In the genomic region with DNA sequence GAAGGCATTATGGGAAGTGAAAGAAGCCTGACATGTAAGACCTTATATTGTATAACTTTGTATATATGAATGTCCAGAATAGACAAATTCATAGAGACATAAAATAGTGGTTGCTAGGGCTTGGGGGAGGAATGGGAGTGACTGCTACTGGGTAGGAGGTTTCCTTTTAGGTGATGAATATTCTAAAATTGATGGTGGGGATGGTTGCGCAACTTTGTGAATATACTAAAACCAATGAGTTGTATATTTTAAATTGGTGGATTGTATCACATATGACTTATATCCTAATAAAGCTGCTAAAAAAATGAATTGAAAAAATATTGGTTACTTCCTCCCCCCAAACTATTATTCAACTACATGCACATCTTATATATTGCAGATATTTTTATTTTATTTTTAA, we compare ENCODE assay signal across 1 cellular context.
TF ChIP-seq lines count a peak whose summit lies in the region.

No MANE protein-coding gene starts in this region.

TF ChIP-seq in HepG2, 621 proteins besides CTCF, POLR2A, EP300 and RAD21 (continued from another document):
- TF ChIP-seq, protein P1, sequence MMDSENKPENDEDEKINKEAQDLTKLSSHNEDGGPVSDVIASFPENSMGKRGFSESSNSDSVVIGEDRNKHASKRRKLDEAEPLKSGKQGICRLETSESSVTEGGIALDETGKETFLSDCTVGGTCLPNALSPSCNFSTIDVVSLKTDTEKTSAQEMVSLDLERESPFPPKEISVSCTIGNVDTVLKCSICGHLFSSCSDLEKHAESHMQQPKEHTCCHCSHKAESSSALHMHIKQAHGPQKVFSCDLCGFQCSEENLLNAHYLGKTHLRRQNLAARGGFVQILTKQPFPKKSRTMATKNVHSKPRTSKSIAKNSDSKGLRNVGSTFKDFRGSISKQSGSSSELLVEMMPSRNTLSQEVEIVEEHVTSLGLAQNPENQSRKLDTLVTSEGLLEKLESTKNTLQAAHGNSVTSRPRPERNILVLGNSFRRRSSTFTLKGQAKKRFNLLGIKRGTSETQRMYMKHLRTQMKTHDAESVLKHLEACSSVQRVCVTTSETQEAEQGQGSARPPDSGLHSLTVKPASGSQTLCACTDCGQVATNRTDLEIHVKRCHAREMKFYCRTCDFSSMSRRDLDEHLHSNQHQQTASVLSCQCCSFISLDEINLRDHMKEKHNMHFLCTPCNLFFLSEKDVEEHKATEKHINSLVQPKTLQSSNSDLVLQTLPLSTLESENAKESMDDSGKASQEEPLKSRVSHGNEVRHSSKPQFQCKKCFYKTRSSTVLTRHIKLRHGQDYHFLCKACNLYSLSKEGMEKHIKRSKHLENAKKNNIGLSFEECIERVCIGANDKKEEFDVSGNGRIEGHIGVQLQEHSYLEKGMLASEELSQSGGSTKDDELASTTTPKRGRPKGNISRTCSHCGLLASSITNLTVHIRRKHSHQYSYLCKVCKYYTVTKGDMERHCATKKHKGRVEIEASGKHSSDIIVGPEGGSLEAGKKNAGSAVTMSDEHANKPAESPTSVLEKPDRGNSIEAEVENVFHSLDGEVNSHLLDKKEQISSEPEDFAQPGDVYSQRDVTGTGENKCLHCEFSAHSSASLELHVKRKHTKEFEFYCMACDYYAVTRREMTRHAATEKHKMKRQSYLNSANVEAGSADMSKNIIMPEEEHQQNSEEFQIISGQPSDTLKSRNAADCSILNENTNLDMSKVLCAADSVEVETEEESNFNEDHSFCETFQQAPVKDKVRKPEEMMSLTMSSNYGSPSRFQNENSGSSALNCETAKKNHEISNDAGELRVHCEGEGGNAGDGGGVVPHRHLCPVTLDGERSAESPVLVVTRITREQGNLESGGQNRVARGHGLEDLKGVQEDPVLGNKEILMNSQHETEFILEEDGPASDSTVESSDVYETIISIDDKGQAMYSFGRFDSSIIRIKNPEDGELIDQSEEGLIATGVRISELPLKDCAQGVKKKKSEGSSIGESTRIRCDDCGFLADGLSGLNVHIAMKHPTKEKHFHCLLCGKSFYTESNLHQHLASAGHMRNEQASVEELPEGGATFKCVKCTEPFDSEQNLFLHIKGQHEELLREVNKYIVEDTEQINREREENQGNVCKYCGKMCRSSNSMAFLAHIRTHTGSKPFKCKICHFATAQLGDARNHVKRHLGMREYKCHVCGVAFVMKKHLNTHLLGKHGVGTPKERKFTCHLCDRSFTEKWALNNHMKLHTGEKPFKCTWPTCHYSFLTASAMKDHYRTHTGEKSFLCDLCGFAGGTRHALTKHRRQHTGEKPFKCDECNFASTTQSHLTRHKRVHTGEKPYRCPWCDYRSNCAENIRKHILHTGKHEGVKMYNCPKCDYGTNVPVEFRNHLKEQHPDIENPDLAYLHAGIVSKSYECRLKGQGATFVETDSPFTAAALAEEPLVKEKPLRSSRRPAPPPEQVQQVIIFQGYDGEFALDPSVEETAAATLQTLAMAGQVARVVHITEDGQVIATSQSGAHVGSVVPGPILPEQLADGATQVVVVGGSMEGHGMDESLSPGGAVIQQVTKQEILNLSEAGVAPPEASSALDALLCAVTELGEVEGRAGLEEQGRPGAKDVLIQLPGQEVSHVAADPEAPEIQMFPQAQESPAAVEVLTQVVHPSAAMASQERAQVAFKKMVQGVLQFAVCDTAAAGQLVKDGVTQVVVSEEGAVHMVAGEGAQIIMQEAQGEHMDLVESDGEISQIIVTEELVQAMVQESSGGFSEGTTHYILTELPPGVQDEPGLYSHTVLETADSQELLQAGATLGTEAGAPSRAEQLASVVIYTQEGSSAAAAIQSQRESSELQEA (CRISPR knock-in tag; IDR thresholded peaks at IDR 0.05; ENCODE audit: not compliant biosample characterization) = no peak
